ENCODE assay signal across 30 cellular contexts in genomic region chr4:165085946-165086345, GRCh38. TPM values are rescaled to one million over a fixed set of nuclear protein-coding genes. Genes with fewer than 3 reads are reported as not detected.
"Had no signal": no experiment of that assay in that cellular context is flagged by ENCODE, and none has a peak within 500 bp of the region (broad histone marks: within the 10 kb centered on the region; RNA-seq: fewer than 3 reads in every experiment).

No MANE protein-coding gene starts in this region.

- H3K4me3 ChIP-seq: lower lobe of right lung, neural progenitor cell, sigmoid colon, smooth muscle cell, stomach, suprapubic skin, tibial nerve had no signal

- H3K27ac Mint-ChIP-seq: activated B cell treated with CpG ODN at 0.5 μM for 24 hours; activated CD4-positive, alpha-beta T cell treated with anti-CD3 and anti-CD28 coated beads for 36 hours; activated naive CD8-positive, alpha-beta T cell treated with anti-CD3 and anti-CD28 coated beads for 36 hours; neural progenitor cell; stimulated activated memory B cell treated with anti-CD40 and anti-IgM and Interleukin-4, amounts not matched to agents 10 μg/mL and 1 μg/mL and 100 μg/mL, for 72 hours had no signal

- H3K4me3 Mint-ChIP-seq: activated B cell treated with CpG ODN at 0.5 μM for 24 hours; activated CD4-positive, alpha-beta T cell treated with anti-CD3 and anti-CD28 coated beads for 36 hours; activated naive CD8-positive, alpha-beta T cell treated with anti-CD3 and anti-CD28 coated beads for 36 hours; activated T-cell treated with anti-CD3 and anti-CD28 coated beads, Interleukin-2, amount 50 U/mL, for 4 hours; naive thymus-derived CD4-positive, alpha-beta T cell; neural progenitor cell; stimulated activated memory B cell treated with anti-CD40 and anti-IgM and Interleukin-4, amounts not matched to agents 10 μg/mL and 1 μg/mL and 100 μg/mL, for 72 hours had no signal

- ATAC-seq: activated CD4-positive, alpha-beta T cell treated with anti-CD3 and anti-CD28 coated beads for 36 hours; activated T-cell treated with anti-CD3 and anti-CD28 coated beads, Interleukin-2, amount 50 U/mL, for 4 hours; left lobe of liver; lower lobe of right lung; naive thymus-derived CD4-positive, alpha-beta T cell; stimulated activated memory B cell treated with anti-CD40 and anti-IgM and Interleukin-4, amounts not matched to agents 10 μg/mL and 1 μg/mL and 100 μg/mL, for 72 hours had no signal

- H3K27me3 Mint-ChIP-seq: activated B cell treated with CpG ODN at 0.5 μM for 24 hours; activated CD4-positive, alpha-beta T cell treated with anti-CD3 and anti-CD28 coated beads for 36 hours; activated naive CD8-positive, alpha-beta T cell treated with anti-CD3 and anti-CD28 coated beads for 36 hours; naive thymus-derived CD4-positive, alpha-beta T cell; stimulated activated memory B cell treated with anti-CD40 and anti-IgM and Interleukin-4, amounts not matched to agents 10 μg/mL and 1 μg/mL and 100 μg/mL, for 72 hours had no signal

- H3K9me3 Mint-ChIP-seq: activated B cell treated with CpG ODN at 0.5 μM for 24 hours; activated naive CD8-positive, alpha-beta T cell treated with anti-CD3 and anti-CD28 coated beads for 36 hours; activated T-cell treated with anti-CD3 and anti-CD28 coated beads, Interleukin-2, amount 50 U/mL, for 4 hours; neural progenitor cell; stimulated activated memory B cell treated with anti-CD40 and anti-IgM and Interleukin-4, amounts not matched to agents 10 μg/mL and 1 μg/mL and 100 μg/mL, for 72 hours had no signal

- DNase-seq: activated B cell treated with CpG ODN at 0.5 μM for 24 hours; activated CD4-positive, alpha-beta T cell treated with anti-CD3 and anti-CD28 coated beads for 36 hours; activated CD4-positive, alpha-beta T cell treated with anti-CD3 and anti-CD28 coated beads, Interleukin-2, amount 50 U/mL, for 4 hours; activated CD8-positive, alpha-beta memory T cell treated with anti-CD3 and anti-CD28 coated beads for 24 hours; activated CD8-positive, alpha-beta memory T cell treated with anti-CD3 and anti-CD28 coated beads, Interleukin-2, amount 50 U/mL, for 4 hours; activated naive CD4-positive, alpha-beta T cell treated with Interleukin-2 at 50 U/mL for 16 hours; activated naive CD8-positive, alpha-beta T cell treated with anti-CD3 and anti-CD28 coated beads for 36 hours; activated T-cell treated with anti-CD3 and anti-CD28 coated beads, Interleukin-2, amount 50 U/mL, for 4 hours; amygdala; dermis blood vessel endothelial cell; effector CD8-positive, alpha-beta T cell; foreskin fibroblast; lower lobe of right lung; mesendoderm; naive thymus-derived CD4-positive, alpha-beta T cell; sigmoid colon; stimulated activated CD4-positive, alpha-beta T cell treated with anti-CD3 and anti-CD28 coated beads, Interleukin-15, amount 100 ng/mL, for 24 hours; stomach; T1000 had no signal

- H3K4me1 Mint-ChIP-seq: activated B cell treated with CpG ODN at 0.5 μM for 24 hours; activated CD4-positive, alpha-beta T cell treated with anti-CD3 and anti-CD28 coated beads for 36 hours; activated naive CD8-positive, alpha-beta T cell treated with anti-CD3 and anti-CD28 coated beads for 36 hours; naive thymus-derived CD4-positive, alpha-beta T cell; neural progenitor cell; stimulated activated memory B cell treated with anti-CD40 and anti-IgM and Interleukin-4, amounts not matched to agents 10 μg/mL and 1 μg/mL and 100 μg/mL, for 72 hours had no signal

- H3K27ac ChIP-seq: lower lobe of right lung, neural progenitor cell, sigmoid colon, stomach, suprapubic skin, tibial nerve had no signal

RNA-seq across cellular contexts. Expression of gene TRIM75, which starts 32.3 kb away (rescaled TPM):
- total RNA-seq: activated B cell treated with CpG ODN at 0.5 μM for 24 hours; activated CD4-positive, alpha-beta T cell treated with anti-CD3 and anti-CD28 coated beads for 36 hours; activated naive CD8-positive, alpha-beta T cell treated with anti-CD3 and anti-CD28 coated beads for 36 hours; activated T-cell treated with anti-CD3 and anti-CD28 coated beads, Interleukin-2, amount 50 U/mL, for 4 hours; cardiac septum; dermis blood vessel endothelial cell; glomerular endothelial cell; kidney epithelial cell; left lobe of liver; lower lobe of right lung; naive thymus-derived CD4-positive, alpha-beta T cell; omental fat pad; sigmoid colon; smooth muscle cell; stomach; suprapubic skin; T-helper 1 cell treated with Interleukin-12 subunit alpha and Interleukin-12 subunit beta and Interleukin-4 antibody, amounts not matched to agents 30 ng/mL and 1 ng/mL, for 36 hours; tibial nerve had no signal

RNA-seq across cellular contexts. Expression of gene TRIM60, which starts 54.1 kb away (rescaled TPM):
- total RNA-seq: activated B cell treated with CpG ODN at 0.5 μM for 24 hours; activated CD4-positive, alpha-beta T cell treated with anti-CD3 and anti-CD28 coated beads for 36 hours; activated naive CD8-positive, alpha-beta T cell treated with anti-CD3 and anti-CD28 coated beads for 36 hours; activated T-cell treated with anti-CD3 and anti-CD28 coated beads, Interleukin-2, amount 50 U/mL, for 4 hours; cardiac septum; dermis blood vessel endothelial cell; glomerular endothelial cell; kidney epithelial cell; left lobe of liver; lower lobe of right lung; naive thymus-derived CD4-positive, alpha-beta T cell; omental fat pad; sigmoid colon; smooth muscle cell; stomach; suprapubic skin; T-helper 1 cell treated with Interleukin-12 subunit alpha and Interleukin-12 subunit beta and Interleukin-4 antibody, amounts not matched to agents 30 ng/mL and 1 ng/mL, for 36 hours had no signal
